In the genomic region with DNA sequence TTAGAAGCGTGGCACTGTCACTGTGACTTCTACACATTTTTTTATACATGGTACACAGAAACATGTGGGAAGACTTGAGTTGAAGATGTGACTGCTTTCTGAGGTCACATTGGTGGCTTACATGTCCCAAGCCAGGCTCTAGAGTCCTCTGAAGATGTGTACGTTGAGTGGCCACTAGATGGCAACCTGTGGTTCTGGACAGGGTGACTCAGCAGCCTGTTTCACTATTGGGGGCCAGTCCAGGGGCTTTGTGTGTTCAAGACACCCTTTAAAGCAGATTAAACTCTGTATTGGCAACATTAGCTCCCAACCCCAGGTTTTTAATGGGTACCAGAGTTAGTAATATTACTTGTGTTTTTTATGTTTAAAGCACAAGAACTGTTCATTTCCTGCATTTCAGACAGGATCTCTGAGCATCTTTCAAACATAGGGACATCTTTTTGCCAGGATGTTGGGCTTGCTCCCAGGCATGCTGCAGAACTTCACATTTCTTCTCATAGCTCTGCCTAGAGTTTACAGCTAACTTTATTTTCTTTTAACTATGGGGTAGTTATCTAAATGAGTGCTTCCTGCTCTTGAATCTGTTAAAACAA, we compare ENCODE assay signal across 8 cellular contexts. TPM values are rescaled to one million over a fixed set of nuclear protein-coding genes. Genes with fewer than 3 reads are reported as not detected.
A peak's percentile ranks its signal among the peaks of the same experiment; 100 is the strongest.
DNase-seq lines count a peak whose midpoint lies in the region; ATAC-seq, FAIRE-seq and TF ChIP-seq lines count a peak whose summit lies in the region.

No MANE protein-coding gene starts in this region.

- no peaks in the 10 kb centered on the region for H3K27me3 ChIP-seq in ovary

- no peak for TF ChIP-seq POLR2A in ovary (IDR thresholded peaks at IDR 0.05)

- H3K9me3 ChIP-seq in ovary = no peaks in the 10 kb centered on the region

- ATAC-seq in GM21528 (IDR thresholded peaks at IDR 0.05; ENCODE audit: low FRiP score, unreplicated experiment) = peak; percentile 96

- DNase-seq in EH (ENCODE audit: low read depth) (peak; percentile 75), HUDEP-2 (lab: John Stamatoyannopoulos, UW; ENCODE audit: unreplicated experiment in 76 of 76) (peak in 65 of 76 experiments; percentile 2 to 65 (median 19)), RCC 7860 (ENCODE audit: low spot score) (peak; percentile 58), activated T-helper 1 cell treated with Interleukin-2 at 50 U/mL for 16 hours (ENCODE audit: low read depth) (peak; percentile 2), frontal cortex (ENCODE audit: low spot score in 2 of 2) (peak; percentile 31 to 56), ovary (peak; percentile 28 to 67 (median 41)), ureter (ENCODE audit: low spot score) (peak; percentile 63)

- peak; percentile 58 for FAIRE-seq in RCC 7860 (lab: Jason Lieb, UNC)
- no peak for FAIRE-seq in frontal cortex (lab: Jason Lieb, UNC)

- no peak overlapping the region for H3K4me3 ChIP-seq in ovary

- intact Hi-C loops in ovary (cut with DNase I) = loop anchor here in 2 of 4 donors (10.0 kb wide), 3 partner anchors 51 to 139 kb away; a partner anchor contains a TSS

- peak; percentile 26 to 47 (median 44) for TF ChIP-seq CTCF in ovary (IDR thresholded peaks at IDR 0.05)

- no peak for TF ChIP-seq EP300 in ovary (IDR thresholded peaks at IDR 0.05)

- H3K4me1 ChIP-seq in ovary (ENCODE audit: insufficient read depth) = peaks cover 3% of the 10 kb centered on the region

- H3K36me3 ChIP-seq in ovary = no peaks in the 10 kb centered on the region

- H3K27ac ChIP-seq in ovary = peak overlapping the region in 1 of 2 donors; percentile 2

- 33 to 43% (median 40%) methylated on average over 2 of the region's 2 CpGs for WGBS in ovary, 3 donors

RNA-seq across cellular contexts. Expression of a gene that starts 53.0 kb away (rescaled TPM):
- total RNA-seq in frontal cortex (124 TPM), ovary (100 to 1,000 TPM in 1 of 7 donors, 10 to 100 TPM in 6; 54.0 to 102 (median 73.4) TPM), ureter (71.2 TPM)
- 10 to 100 TPM; 20.7 to 31.4 TPM for polyA plus RNA-seq in ovary

Comparison
In these comparisons a context has a peak if more than half of its experiments do, and no peak if none do; other contexts are left out.
1. DNase-seq: peak in every context shown above with its lines; median percentile 75 in EH; 63 in ureter; 58 in RCC 7860; 44 in frontal cortex; 41 in ovary; 19 in HUDEP-2; 2 in activated T-helper 1 cell treated with Interleukin-2 at 50 U/mL for 16 hours.